22 cellular contexts compared by ENCODE assay signal in the genomic region with DNA sequence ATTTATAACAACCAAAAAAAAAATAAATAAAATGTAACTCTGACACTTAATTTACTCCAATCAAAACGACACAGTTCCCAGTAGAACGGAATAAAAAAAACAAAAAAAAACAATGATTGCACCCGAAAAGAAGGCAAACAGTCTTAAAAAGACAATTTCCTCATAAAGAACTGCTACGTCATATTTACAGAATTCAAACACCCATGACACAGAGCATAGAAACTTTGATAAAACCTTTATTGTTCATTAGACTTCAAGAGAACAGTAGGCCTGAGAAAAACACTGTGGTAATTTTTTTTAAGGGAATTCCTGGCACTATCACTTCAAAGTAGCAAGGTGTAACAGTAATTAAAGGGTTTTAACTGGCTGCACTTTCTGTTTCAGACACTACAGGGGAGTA. TPM values are rescaled to one million over a fixed set of nuclear protein-coding genes. Genes with fewer than 3 reads are reported as not detected.
DNase-seq lines count a peak whose midpoint lies in the region; ATAC-seq and TF ChIP-seq lines count a peak whose summit lies in the region.
"Had no signal": no experiment of that assay in that cellular context is flagged by ENCODE, and none has a peak within 500 bp of the region (broad histone marks: within the 10 kb centered on the region; RNA-seq: fewer than 3 reads in every experiment).

No MANE protein-coding gene starts in this region.

- no peak for ATAC-seq in activated T-cell treated with anti-CD3 and anti-CD28 coated beads, Interleukin-2, amount 50 U/mL, for 72 hours (replicated peaks in 1 of 2)
- ATAC-seq: Right ventricle myocardium inferior had no signal

- in situ Hi-C loops in SK-MEL-5 (cut with HindIII; ENCODE audit: low pct_unique_long_range_greater_than_20kb, low sequenced_read_pairs): no loop called here

- peak overlapping the region; percentile 7 for H3K27ac Mint-ChIP-seq in activated T-cell treated with anti-CD3 and anti-CD28 coated beads, Interleukin-2, amount 50 U/mL, for 72 hours
- H3K27ac Mint-ChIP-seq in progenitor cell of endocrine pancreas: peak overlapping the region; percentile 52
- H3K27ac Mint-ChIP-seq: B cell, CD14-positive monocyte, IgD-negative memory B cell had no signal

- intact Hi-C loops in dorsolateral prefrontal cortex (cut with DNase I): no loop called here

- peaks cover 28% of the 10 kb centered on the region for H3K4me1 Mint-ChIP-seq in activated T-cell treated with anti-CD3 and anti-CD28 coated beads, Interleukin-2, amount 50 U/mL, for 72 hours (ENCODE audit: low read depth)
- peaks cover 4% of the 10 kb centered on the region for H3K4me1 Mint-ChIP-seq in progenitor cell of endocrine pancreas (ENCODE audit: low read depth)

- H3K27me3 ChIP-seq in dorsolateral prefrontal cortex: no peaks in the 10 kb centered on the region
- H3K27me3 ChIP-seq: MG63, SJSA1 had no signal

- peak overlapping the region in 1 of 2 donors; percentile 47 for H3K4me3 Mint-ChIP-seq in activated T-cell treated with anti-CD3 and anti-CD28 coated beads, Interleukin-2, amount 50 U/mL, for 72 hours
- no peak overlapping the region for H3K4me3 Mint-ChIP-seq in progenitor cell of endocrine pancreas (ENCODE audit: low read depth)
- H3K4me3 Mint-ChIP-seq: B cell, CD14-positive monocyte had no signal

- H3K27me3 Mint-ChIP-seq in activated T-cell treated with anti-CD3 and anti-CD28 coated beads, Interleukin-2, amount 50 U/mL, for 72 hours (ENCODE audit: low read depth): no peaks in the 10 kb centered on the region
- H3K27me3 Mint-ChIP-seq in progenitor cell of endocrine pancreas: no peaks in the 10 kb centered on the region
- H3K27me3 Mint-ChIP-seq: B cell, IgD-negative memory B cell had no signal

- no peak for DNase-seq in activated T-cell treated with anti-CD3 and anti-CD28 coated beads, Interleukin-2, amount 50 U/mL, for 72 hours
- DNase-seq in activated T-cell treated with anti-CD3 and anti-CD28 coated beads for 4 hours (no peak), SK-MEL-5 (ENCODE audit: low read depth, low spot score) (peak; percentile 74), dorsolateral prefrontal cortex (no peak), progenitor cell of endocrine pancreas (ENCODE audit: low spot score, unreplicated experiment) (no peak), dedifferentiated amniotic fluid mesenchymal stem cell (ENCODE audit: extremely low spot score) (no peak)
- DNase-seq in activated naive CD4-positive, alpha-beta T cell treated with Interleukin-2 at 50 U/mL for 16 hours: no peak
- DNase-seq in activated CD4-positive, alpha-beta T cell treated with anti-CD3 and anti-CD28 coated beads for 1 hour: no peak
- DNase-seq: EL, GF-D8, Kasumi-1, MG63, NCI-H1417, NCI-H1694 treated with DMSO at 0.1 percent for 48 hours, NCI-H2081 treated with DMSO at 0.1 percent for 48 hours, NCI-H2171 treated with DMSO at 0.1 percent for 48 hours, NCI-H524 treated with DMSO at 0.1 percent for 48 hours had no signal

- TF ChIP-seq CTCF in dorsolateral prefrontal cortex (IDR thresholded peaks at IDR 0.05 in 54 of 56, conservative IDR thresholded peaks at IDR 0.05 in 2 of 56; ENCODE audit: low read depth in 1 of 56, partially characterized antibody in 56 of 56) (no peak), progenitor cell of endocrine pancreas (IDR thresholded peaks at IDR 0.05; ENCODE audit: unreplicated experiment) (no peak)

- no peaks in the 10 kb centered on the region for H3K9me3 Mint-ChIP-seq in activated T-cell treated with anti-CD3 and anti-CD28 coated beads, Interleukin-2, amount 50 U/mL, for 72 hours
- no peaks in the 10 kb centered on the region for H3K9me3 Mint-ChIP-seq in progenitor cell of endocrine pancreas (ENCODE audit: low read depth)
- H3K9me3 Mint-ChIP-seq: CD14-positive monocyte, IgD-negative memory B cell had no signal

- H3K36me3 Mint-ChIP-seq in activated T-cell treated with anti-CD3 and anti-CD28 coated beads, Interleukin-2, amount 50 U/mL, for 72 hours (ENCODE audit: insufficient read depth in 2 of 2): no peaks in the 10 kb centered on the region
- no peaks in the 10 kb centered on the region for H3K36me3 Mint-ChIP-seq in progenitor cell of endocrine pancreas (ENCODE audit: insufficient read depth)
- H3K36me3 Mint-ChIP-seq: IgD-negative memory B cell had no signal

- no peak overlapping the region for H3K4me3 ChIP-seq in dorsolateral prefrontal cortex
- H3K4me3 ChIP-seq: MG63, SJSA1 had no signal

- peak overlapping the region in 33 of 59 donors; percentile 3 to 81 (median 38) for H3K27ac ChIP-seq in dorsolateral prefrontal cortex
- H3K27ac ChIP-seq: SJSA1 had no signal

RNA-seq across cellular contexts. Expression of a gene that starts 26.1 kb away (rescaled TPM):
- total RNA-seq in activated T-cell treated with anti-CD3 and anti-CD28 coated beads, Interleukin-2, amount 50 U/mL, for 72 hours: 10 to 100 TPM; 20.9 to 26.5 TPM
- 11.3 and 14.7 TPM in 2 replicates for total RNA-seq in SK-MEL-5 (2014; rRNA removed; shearing (Covaris generic))
- polyA plus RNA-seq in SK-MEL-5 (2015; cell fraction: cytosol; rRNA removed): 46.7 and 54.7 TPM in 2 replicates
- 8.0 and 11.5 TPM in 2 replicates for polyA plus RNA-seq in SK-MEL-5 (2015; cell fraction: nucleus; rRNA removed)
- total RNA-seq in dorsolateral prefrontal cortex (10 to 100 TPM; 17.4 to 36.2 (median 25.3) TPM), progenitor cell of endocrine pancreas (48.9 and 58.7 TPM in 2 replicates)

RNA-seq across cellular contexts. Expression of a gene that starts 38.3 kb away (rescaled TPM):
- 10 to 100 TPM; 48.6 to 68.1 TPM for total RNA-seq in activated T-cell treated with anti-CD3 and anti-CD28 coated beads, Interleukin-2, amount 50 U/mL, for 72 hours
- total RNA-seq in SK-MEL-5 (2014; rRNA removed; shearing (Covaris generic)): 23.8 and 35.7 TPM in 2 replicates
- polyA plus RNA-seq in SK-MEL-5 (2015; cell fraction: cytosol; rRNA removed): 84.5 and 105 TPM in 2 replicates
- polyA plus RNA-seq in SK-MEL-5 (2015; cell fraction: nucleus; rRNA removed): 138 and 139 TPM in 2 replicates
- total RNA-seq in dorsolateral prefrontal cortex (10 to 100 TPM; 32.0 to 63.5 (median 45.6) TPM), progenitor cell of endocrine pancreas (49.2 and 49.7 TPM in 2 replicates)
